19 cellular contexts compared by ENCODE assay signal in genomic region chr2:12310399-12310798, GRCh38.
DNase-seq lines count a peak whose midpoint lies in the region; ATAC-seq, FAIRE-seq and TF ChIP-seq lines count a peak whose summit lies in the region.
"Had no signal": no experiment of that assay in that cellular context is flagged by ENCODE, and none has a peak within 500 bp of the region (broad histone marks: within the 10 kb centered on the region; RNA-seq: fewer than 3 reads in every experiment).

No MANE protein-coding gene starts in this region.

- DNase-seq in CD4-positive, CD25-positive, alpha-beta regulatory T cell = peak in 1 of 3 donors; percentile 34
- peak in 1 of 5 donors; percentile 15 for DNase-seq in CD4-positive, alpha-beta memory T cell
- peak in 2 of 9 donors; percentile 18 to 29 for DNase-seq in naive thymus-derived CD4-positive, alpha-beta T cell
- DNase-seq in dorsolateral prefrontal cortex (no peak), frontal cortex (ENCODE audit: low spot score in 2 of 2) (no peak), neural progenitor cell (ENCODE audit: low spot score) (no peak)
- DNase-seq: 8988T, C1 segment of cervical spinal cord, Caco-2, DMS153, EL, GDM1, H9 had no signal

- POLR2A ChIA-PET in CD4-positive, alpha-beta memory T cell (lab: Charles Lee; ENCODE audit: partially characterized antibody) = no interaction called here
- POLR2A ChIA-PET in naive thymus-derived CD4-positive, alpha-beta T cell (lab: Charles Lee) = no interaction called here

- no peaks in the 10 kb centered on the region for H3K27me3 ChIP-seq in CD4-positive, CD25-positive, alpha-beta regulatory T cell (ENCODE audit: control insufficient read depth, insufficient read depth, low read length)
- H3K27me3 ChIP-seq in CD4-positive, alpha-beta memory T cell (ENCODE audit: insufficient read depth, low read length) = no peaks in the 10 kb centered on the region
- H3K27me3 ChIP-seq in Loucy (ENCODE audit: insufficient read depth, low read length, poor library complexity, severe bottlenecking) (no peaks in the 10 kb centered on the region), dorsolateral prefrontal cortex (no peaks in the 10 kb centered on the region), neural progenitor cell (no peaks in the 10 kb centered on the region)
- H3K27me3 ChIP-seq in naive thymus-derived CD4-positive, alpha-beta T cell (ENCODE audit: control insufficient read depth in 2 of 2, insufficient read depth in 2 of 2, low read length in 2 of 2) = no peaks in the 10 kb centered on the region

- H3K36me3 Mint-ChIP-seq in CD4-positive, CD25-positive, alpha-beta regulatory T cell = no peaks in the 10 kb centered on the region
- no peaks in the 10 kb centered on the region for H3K36me3 Mint-ChIP-seq in CD4-positive, alpha-beta memory T cell
- peaks cover 0 to 10% (median 0%) of the 10 kb centered on the region in 5 donors for H3K36me3 Mint-ChIP-seq in naive thymus-derived CD4-positive, alpha-beta T cell
- H3K36me3 Mint-ChIP-seq in neural progenitor cell = no peaks in the 10 kb centered on the region

- H3K4me1 ChIP-seq in CD4-positive, CD25-positive, alpha-beta regulatory T cell (ENCODE audit: control insufficient read depth, insufficient read depth, low read length, poor library complexity, severe bottlenecking) = peaks cover 20% of the 10 kb centered on the region
- H3K4me1 ChIP-seq in CD4-positive, alpha-beta memory T cell (ENCODE audit: insufficient read depth, low read length) = peaks cover 28% of the 10 kb centered on the region
- H3K4me1 ChIP-seq in Loucy (ENCODE audit: insufficient read depth, low read length, poor library complexity, severe bottlenecking) = peaks cover 54% of the 10 kb centered on the region
- H3K4me1 ChIP-seq in naive thymus-derived CD4-positive, alpha-beta T cell (ENCODE audit: control insufficient read depth in 2 of 2, insufficient read depth in 2 of 2, low read length in 2 of 2) = peaks cover 0 to 36% of the 10 kb centered on the region in 2 donors
- H3K4me1 ChIP-seq in neural progenitor cell = peaks cover 21% of the 10 kb centered on the region
- H3K4me1 ChIP-seq: A549, Caco-2 had no signal

- TF ChIP-seq CTCF in Loucy (conservative IDR thresholded peaks at IDR 0.05; ENCODE audit: low read length) (no peak), dorsolateral prefrontal cortex (IDR thresholded peaks at IDR 0.05 in 54 of 56, conservative IDR thresholded peaks at IDR 0.05 in 2 of 56; ENCODE audit: low read depth in 1 of 56, partially characterized antibody in 56 of 56) (no peak), neural progenitor cell (IDR thresholded peaks at IDR 0.05) (no peak)

- H3K27ac ChIP-seq in CD4-positive, CD25-positive, alpha-beta regulatory T cell (ENCODE audit: insufficient read depth, low read length, poor library complexity, severe bottlenecking) = no peak overlapping the region
- H3K27ac ChIP-seq in CD4-positive, alpha-beta memory T cell (ENCODE audit: low read depth, low read length) = no peak overlapping the region
- H3K27ac ChIP-seq in naive thymus-derived CD4-positive, alpha-beta T cell (ENCODE audit: low read depth, low read length) = no peak overlapping the region
- H3K27ac ChIP-seq in dorsolateral prefrontal cortex (no peak overlapping the region), neural progenitor cell (no peak overlapping the region)
- H3K27ac ChIP-seq: A549 had no signal

- H3K4me3 ChIP-seq in CD4-positive, CD25-positive, alpha-beta regulatory T cell (ENCODE audit: low read depth, low read length) = peak overlapping the region; percentile 47
- no peak overlapping the region for H3K4me3 ChIP-seq in CD4-positive, alpha-beta memory T cell (ENCODE audit: low read length in 2 of 2)
- H3K4me3 ChIP-seq in Loucy (ENCODE audit: low read length, poor library complexity, severe bottlenecking) (peak overlapping the region; percentile 42), dorsolateral prefrontal cortex (no peak overlapping the region), neural progenitor cell (no peak overlapping the region)
- no peak overlapping the region for H3K4me3 ChIP-seq in naive thymus-derived CD4-positive, alpha-beta T cell (ENCODE audit: low read length)
- H3K4me3 ChIP-seq: A549, GM12878, GM23338 had no signal

- no peaks in the 10 kb centered on the region for H3F3A ChIP-seq in Loucy (ENCODE audit: low read depth)
- H3F3A ChIP-seq in neural progenitor cell (ENCODE audit: low read depth) = no peaks in the 10 kb centered on the region

- peak overlapping the region; percentile 56 for H3K4me2 ChIP-seq in Loucy (ENCODE audit: low read depth, low read length, poor library complexity, severe bottlenecking)
- no peak overlapping the region for H3K4me2 ChIP-seq in neural progenitor cell
- H3K4me2 ChIP-seq: A549, GM23338 had no signal

- peaks cover 27 to 66% (median 32%) of the 10 kb centered on the region in 4 donors for H3K4me1 Mint-ChIP-seq in CD4-positive, CD25-positive, alpha-beta regulatory T cell
- peaks cover 19 to 35% (median 27%) of the 10 kb centered on the region in 4 donors for H3K4me1 Mint-ChIP-seq in CD4-positive, alpha-beta memory T cell
- H3K4me1 Mint-ChIP-seq in naive thymus-derived CD4-positive, alpha-beta T cell = peaks cover 23 to 61% (median 53%) of the 10 kb centered on the region in 7 donors
- H3K4me1 Mint-ChIP-seq in neural progenitor cell = peaks cover 22% of the 10 kb centered on the region

- H3K9ac ChIP-seq in Loucy (ENCODE audit: low read depth, low read length, poor library complexity, severe bottlenecking) = peak overlapping the region; percentile 42
- no peak overlapping the region for H3K9ac ChIP-seq in neural progenitor cell

- H3K9me3 ChIP-seq in CD4-positive, CD25-positive, alpha-beta regulatory T cell (ENCODE audit: control insufficient read depth in 2 of 2, low read length in 2 of 2) = no peaks in the 10 kb centered on the region
- H3K9me3 ChIP-seq in CD4-positive, alpha-beta memory T cell (ENCODE audit: control insufficient read depth in 1 of 2, low read length in 2 of 2) = no peaks in the 10 kb centered on the region
- H3K9me3 ChIP-seq in Loucy (ENCODE audit: insufficient read depth, low read depth, low read length) = no peaks in the 10 kb centered on the region
- no peaks in the 10 kb centered on the region for H3K9me3 ChIP-seq in naive thymus-derived CD4-positive, alpha-beta T cell (ENCODE audit: control insufficient read depth in 2 of 3, low read length in 3 of 3)
- no peaks in the 10 kb centered on the region for H3K9me3 ChIP-seq in neural progenitor cell (ENCODE audit: low read depth)
- H3K9me3 ChIP-seq: A549, Caco-2 had no signal

- H3K79me2 ChIP-seq in Loucy (ENCODE audit: insufficient read depth, low read length) = no peaks in the 10 kb centered on the region
- no peaks in the 10 kb centered on the region for H3K79me2 ChIP-seq in neural progenitor cell (ENCODE audit: low read depth)

- intact Hi-C loops in CD4-positive, alpha-beta memory T cell (cut with micrococcal nuclease) = no loop called here
- intact Hi-C loops in naive thymus-derived CD4-positive, alpha-beta T cell (cut with micrococcal nuclease) = loop anchor here in 1 of 2 donors (1.0 kb wide), 1 partner anchor 8 kb away; no protein-coding TSS in a partner anchor
- intact Hi-C loops in dorsolateral prefrontal cortex (cut with DNase I) = no loop called here

- CTCF ChIA-PET in CD4-positive, alpha-beta memory T cell (lab: Charles Lee; ENCODE audit: partially characterized antibody) = no interaction called here
- CTCF ChIA-PET in naive thymus-derived CD4-positive, alpha-beta T cell (lab: Charles Lee) = no interaction called here

- peak overlapping the region in 3 of 4 donors; percentile 11 to 42 (median 30) for H3K4me3 Mint-ChIP-seq in CD4-positive, CD25-positive, alpha-beta regulatory T cell
- peak overlapping the region in 4 of 8 donors; percentile 28 to 63 (median 40) for H3K4me3 Mint-ChIP-seq in CD4-positive, alpha-beta memory T cell
- H3K4me3 Mint-ChIP-seq in naive thymus-derived CD4-positive, alpha-beta T cell = peak overlapping the region; percentile 1 to 68 (median 52)
- H3K4me3 Mint-ChIP-seq in neural progenitor cell = no peak overlapping the region
- H3K4me3 Mint-ChIP-seq: GM23338, H9 had no signal

- H3K27me3 Mint-ChIP-seq in CD4-positive, CD25-positive, alpha-beta regulatory T cell = no peaks in the 10 kb centered on the region
- H3K27me3 Mint-ChIP-seq in CD4-positive, alpha-beta memory T cell = no peaks in the 10 kb centered on the region
- peaks cover 0 to 4% (median 0%) of the 10 kb centered on the region in 5 donors for H3K27me3 Mint-ChIP-seq in naive thymus-derived CD4-positive, alpha-beta T cell
- peaks cover 8% of the 10 kb centered on the region for H3K27me3 Mint-ChIP-seq in neural progenitor cell (ENCODE audit: insufficient read depth, low read depth)

- H2AFZ ChIP-seq in Loucy (ENCODE audit: low read length) = 0 out of 2 replicates have a peak overlapping the region, but pooled peaks have one; percentile 9
- H2AFZ ChIP-seq in neural progenitor cell (replicated peaks) = no peak overlapping the region
- H2AFZ ChIP-seq: GM23338 had no signal

- H3K27ac Mint-ChIP-seq in CD4-positive, CD25-positive, alpha-beta regulatory T cell = peak overlapping the region in 2 of 3 donors; percentile 77 to 82
- peak overlapping the region in 5 of 7 donors; percentile 2 to 76 (median 17) for H3K27ac Mint-ChIP-seq in CD4-positive, alpha-beta memory T cell
- peak overlapping the region in 8 of 9 donors; percentile 40 to 92 (median 74) for H3K27ac Mint-ChIP-seq in naive thymus-derived CD4-positive, alpha-beta T cell
- no peak overlapping the region for H3K27ac Mint-ChIP-seq in neural progenitor cell
- H3K27ac Mint-ChIP-seq: GM23338 had no signal

- FAIRE-seq in frontal cortex (lab: Jason Lieb, UNC) = no peak
- FAIRE-seq: A549, GM12878 had no signal

- H4K20me1 ChIP-seq in Loucy (ENCODE audit: insufficient read depth, low read length, poor library complexity, severe bottlenecking) (no peaks in the 10 kb centered on the region), neural progenitor cell (ENCODE audit: low read depth) (no peaks in the 10 kb centered on the region)

- H3K9me2 ChIP-seq in Loucy (replicated peaks; ENCODE audit: low read depth, low read length) = no peaks in the 10 kb centered on the region

- peaks cover 0 to 2% (median 0%) of the 10 kb centered on the region in 7 donors for H3K9me3 Mint-ChIP-seq in CD4-positive, CD25-positive, alpha-beta regulatory T cell
- peaks cover 0 to 4% (median 0%) of the 10 kb centered on the region in 8 donors for H3K9me3 Mint-ChIP-seq in CD4-positive, alpha-beta memory T cell
- H3K9me3 Mint-ChIP-seq in naive thymus-derived CD4-positive, alpha-beta T cell = peaks cover 0 to 14% (median 0%) of the 10 kb centered on the region in 11 donors
- H3K9me3 Mint-ChIP-seq in neural progenitor cell = peaks cover 6% of the 10 kb centered on the region
- H3K9me3 Mint-ChIP-seq: GM23338, H9 had no signal

- peak; percentile 68 to 77 for ATAC-seq in CD4-positive, CD25-positive, alpha-beta regulatory T cell (ENCODE audit: low read depth in 2 of 2)
- ATAC-seq in naive thymus-derived CD4-positive, alpha-beta T cell = peak; percentile 46
- ATAC-seq in GM19035 (IDR thresholded peaks at IDR 0.05; ENCODE audit: unreplicated experiment) = no peak
- ATAC-seq: A549, GM12878, GM23338, HCT116 had no signal

- H3K36me3 ChIP-seq in CD4-positive, CD25-positive, alpha-beta regulatory T cell (ENCODE audit: control insufficient read depth, insufficient read depth, low read length) = no peaks in the 10 kb centered on the region
- no peaks in the 10 kb centered on the region for H3K36me3 ChIP-seq in CD4-positive, alpha-beta memory T cell (ENCODE audit: insufficient read depth, low read length)
- no peaks in the 10 kb centered on the region for H3K36me3 ChIP-seq in Loucy (ENCODE audit: insufficient read depth, low read length)
- H3K36me3 ChIP-seq in naive thymus-derived CD4-positive, alpha-beta T cell (ENCODE audit: control insufficient read depth in 2 of 3, insufficient read depth in 3 of 3, low read length in 3 of 3) = no peaks in the 10 kb centered on the region
- H3K36me3 ChIP-seq in neural progenitor cell = no peaks in the 10 kb centered on the region

Comparison
In these comparisons a context has a peak if more than half of its experiments do, and no peak if none do; other contexts are left out.
1. H3K4me3 ChIP-seq: peak in CD4-positive, CD25-positive, alpha-beta regulatory T cell (single experiment) and Loucy (single experiment); none in CD4-positive, alpha-beta memory T cell (0 of 2), naive thymus-derived CD4-positive, alpha-beta T cell (single experiment), dorsolateral prefrontal cortex (0 of 59) and neural progenitor cell (single experiment).